8 cellular contexts compared by ENCODE assay signal in genomic region chr3:69012836-69013255, GRCh38. TPM values are rescaled to one million over a fixed set of nuclear protein-coding genes. Genes with fewer than 3 reads are reported as not detected.
DNase-seq lines count a peak whose midpoint lies in the region; ATAC-seq and TF ChIP-seq lines count a peak whose summit lies in the region.

No MANE protein-coding gene starts in this region.

- no peaks in the 10 kb centered on the region for H3K27me3 ChIP-seq in Caco-2 (replicated peaks; ENCODE audit: control insufficient read depth, insufficient read depth, low read length)
- H3K27me3 ChIP-seq in neural cell (ENCODE audit: insufficient read depth, low read depth, low read length), result peaks cover 30% of the 10 kb centered on the region

- no peak overlapping the region for H2AFZ ChIP-seq in neural cell (ENCODE audit: low read depth, low read length)

- CTCF ChIA-PET in Caco-2 (lab: Charles Lee), result no interaction called here
- CTCF ChIA-PET in activated CD4-positive, alpha-beta memory T cell treated with anti-CD3 and anti-CD28 coated beads, Interleukin-2, amount 10 ng/mL, durations not matched to agents 7 days and 5 days (lab: Charles Lee), result interaction anchor here (1.0 to 2.1 kb wide), 8 partner anchors 13 to 107 kb away, joined by 3 to 8 read pairs (median 5); no protein-coding TSS in a partner anchor

- peak overlapping the region; percentile 83 for H3K27ac Mint-ChIP-seq in Caco-2 (ENCODE audit: unreplicated experiment)
- H3K27ac Mint-ChIP-seq in activated CD4-positive, alpha-beta memory T cell treated with anti-CD3 and anti-CD28 coated beads, Interleukin-2, amount 10 ng/mL, durations not matched to agents 7 days and 5 days, result peak overlapping the region; percentile 76

- POLR2A ChIA-PET in Caco-2 (lab: Charles Lee), result interaction anchor here (0.6 to 1.0 kb wide), 2 partner anchors 20 to 39 kb away, joined by 4 to 5 read pairs; partner anchors contain the start of gene TMF1
- POLR2A ChIA-PET in activated CD4-positive, alpha-beta memory T cell treated with anti-CD3 and anti-CD28 coated beads, Interleukin-2, amount 10 ng/mL, durations not matched to agents 7 days and 5 days (lab: Charles Lee), result interaction anchor here (0.9 to 3.6 kb wide), 9 partner anchors 10 to 1357 kb away, joined by 3 to 31 read pairs (median 5); partner anchors contain the start of genes ARL6IP5 and TMF1

- H3K4me3 ChIP-seq in Caco-2 (ENCODE audit: low read depth, low read length) (peak overlapping the region; percentile 90), foreskin fibroblast (ENCODE audit: low read depth in 1 of 2, low read length in 2 of 2) (peak overlapping the region; percentile 63 to 74), neural cell (ENCODE audit: low read length) (peak overlapping the region; percentile 90)

- no TSS peak for BruUV-seq in Caco-2 (replicated peaks; lab: Mats Ljungman, UMichigan)

- H3K36me3 Mint-ChIP-seq in Caco-2 (ENCODE audit: insufficient read depth, unreplicated experiment), result peaks cover 18% of the 10 kb centered on the region
- peaks cover 27% of the 10 kb centered on the region for H3K36me3 Mint-ChIP-seq in activated CD4-positive, alpha-beta memory T cell treated with anti-CD3 and anti-CD28 coated beads, Interleukin-2, amount 10 ng/mL, durations not matched to agents 7 days and 5 days (ENCODE audit: low read depth)

- no peaks in the 10 kb centered on the region for H4K20me1 ChIP-seq in neural cell (ENCODE audit: insufficient read depth)

- no peak overlapping the region for H3K4me2 ChIP-seq in neural cell (ENCODE audit: low read length)

- peak overlapping the region; percentile 70 for H3K9ac ChIP-seq in neural cell (ENCODE audit: low read length)

- no peaks in the 10 kb centered on the region for H3K4me1 Mint-ChIP-seq in Caco-2 (ENCODE audit: low read depth, unreplicated experiment)
- peaks cover 41% of the 10 kb centered on the region for H3K4me1 Mint-ChIP-seq in activated CD4-positive, alpha-beta memory T cell treated with anti-CD3 and anti-CD28 coated beads, Interleukin-2, amount 10 ng/mL, durations not matched to agents 7 days and 5 days

- no peak for TF ChIP-seq RAD21 in neural cell (conservative IDR thresholded peaks at IDR 0.05)

- DNase-seq in Caco-2 (peak; percentile 49 to 64), foreskin fibroblast (peak; percentile 46 to 73), NCI-H146 (lab: John Stamatoyannopoulos, UW) (no peak), GOT3 (lab: John Stamatoyannopoulos, UW) (no peak)
- no peak for DNase-seq in activated CD4-positive, alpha-beta memory T cell treated with anti-CD3 and anti-CD28 coated beads, Interleukin-2, amount 10 ng/mL, durations not matched to agents 7 days and 5 days

- TF ChIP-seq CTCF in Caco-2 (IDR thresholded peaks at IDR 0.05; ENCODE audit: insufficient read depth in 1 of 2, low read depth in 1 of 2, low read length in 1 of 2, severe bottlenecking in 1 of 2, unreplicated experiment in 1 of 2) (peak in 1 of 2 experiments; percentile 17), foreskin fibroblast (IDR thresholded peaks at IDR 0.05; ENCODE audit: low read depth, low read length) (no peak), neural cell (IDR thresholded peaks at IDR 0.05; ENCODE audit: poor library complexity, severe bottlenecking) (no peak)

- no peaks in the 10 kb centered on the region for H3F3A ChIP-seq in neural cell (ENCODE audit: insufficient read depth, low read length, poor library complexity, severe bottlenecking)

- ATAC-seq in GM19395 (IDR thresholded peaks at IDR 0.05; ENCODE audit: unreplicated experiment), result peak; percentile 52
- ATAC-seq in HG03469 (IDR thresholded peaks at IDR 0.05; ENCODE audit: unreplicated experiment), result peak; percentile 32

- H3K27ac ChIP-seq in neural cell (ENCODE audit: low read length), result no peak overlapping the region

- H3K9me3 ChIP-seq in Caco-2 (no peaks in the 10 kb centered on the region), neural cell (ENCODE audit: low read length) (no peaks in the 10 kb centered on the region)

- no peaks in the 10 kb centered on the region for H3K9me2 ChIP-seq in neural cell (ENCODE audit: insufficient read depth, low read length)

- TF ChIP-seq EP300 in neural cell (conservative IDR thresholded peaks at IDR 0.05; ENCODE audit: poor library complexity, severe bottlenecking), result no peak

- intact Hi-C loops in Caco-2 (cut with micrococcal nuclease; ENCODE audit: unreplicated experiment), result loop anchor here (2.0 kb wide), 2 partner anchors 40 to 68 kb away; partner anchors contain the start of genes TMF1 and UBA3

- peak overlapping the region; percentile 91 for H3K4me3 Mint-ChIP-seq in Caco-2 (ENCODE audit: unreplicated experiment)
- H3K4me3 Mint-ChIP-seq in activated CD4-positive, alpha-beta memory T cell treated with anti-CD3 and anti-CD28 coated beads, Interleukin-2, amount 10 ng/mL, durations not matched to agents 7 days and 5 days, result peak overlapping the region; percentile 83

- 0 out of 2 replicates have a peak, but pooled peaks cover 6% of the 10 kb centered on the region for H3K4me1 ChIP-seq in Caco-2

- H3K79me2 ChIP-seq in neural cell (replicated peaks; ENCODE audit: insufficient read depth, low read length), result no peaks in the 10 kb centered on the region

- no peaks in the 10 kb centered on the region for H3K9me3 Mint-ChIP-seq in Caco-2 (ENCODE audit: unreplicated experiment)
- no peaks in the 10 kb centered on the region for H3K9me3 Mint-ChIP-seq in activated CD4-positive, alpha-beta memory T cell treated with anti-CD3 and anti-CD28 coated beads, Interleukin-2, amount 10 ng/mL, durations not matched to agents 7 days and 5 days

- H3K27me3 Mint-ChIP-seq in Caco-2 (ENCODE audit: insufficient read depth, unreplicated experiment), result no peaks in the 10 kb centered on the region
- H3K27me3 Mint-ChIP-seq in activated CD4-positive, alpha-beta memory T cell treated with anti-CD3 and anti-CD28 coated beads, Interleukin-2, amount 10 ng/mL, durations not matched to agents 7 days and 5 days, result no peaks in the 10 kb centered on the region

- H3K36me3 ChIP-seq in Caco-2 (ENCODE audit: control insufficient read depth, insufficient read depth, low read length), result no peaks in the 10 kb centered on the region; the same call in 1 of the 2 replicates
- H3K36me3 ChIP-seq in neural cell (ENCODE audit: insufficient read depth, low read length), result no peaks in the 10 kb centered on the region

TF ChIP-seq in neural cell, 6 proteins besides CTCF, POLR2A, EP300 and RAD21:
- TF ChIP-seq EZH2 (IDR thresholded peaks at IDR 0.05; ENCODE audit: borderline replicate concordance, insufficient read depth, low read length, poor library complexity, severe bottlenecking) (no peak), REST (IDR thresholded peaks at IDR 0.05; ENCODE audit: borderline replicate concordance) (no peak), POLR2AphosphoS5 (IDR thresholded peaks at IDR 0.05) (no peak), TAF1 (IDR thresholded peaks at IDR 0.05; ENCODE audit: low read depth) (no peak), MXI1 (conservative IDR thresholded peaks at IDR 0.05; ENCODE audit: poor library complexity, severe bottlenecking) (no peak), SMC3 (conservative IDR thresholded peaks at IDR 0.05; ENCODE audit: poor library complexity) (no peak)

RNA-seq across cellular contexts. Expression of gene EOGT, which starts 0.6 kb away (rescaled TPM):
- 16.1 and 17.1 TPM in 2 replicates for total RNA-seq in Caco-2 (2022)
- 10 to 100 TPM; 12.9 to 13.7 TPM for total RNA-seq in activated CD4-positive, alpha-beta memory T cell treated with anti-CD3 and anti-CD28 coated beads, Interleukin-2, amount 10 ng/mL, durations not matched to agents 7 days and 5 days
- 3.2 and 5.2 TPM in 2 replicates for polyA plus RNA-seq in neural cell
- 2.7 and 6.3 TPM in 2 replicates for polyA minus RNA-seq in neural cell

RNA-seq across cellular contexts. Expression of gene TMF1, which starts 39.3 kb away (rescaled TPM):
- 30.2 and 35.0 TPM in 2 replicates for total RNA-seq in Caco-2 (2022)
- total RNA-seq in activated CD4-positive, alpha-beta memory T cell treated with anti-CD3 and anti-CD28 coated beads, Interleukin-2, amount 10 ng/mL, durations not matched to agents 7 days and 5 days, result 10 to 100 TPM; 57.4 to 58.0 TPM
- polyA plus RNA-seq in neural cell, result 21.4 TPM in 2 replicates
- polyA minus RNA-seq in neural cell, result 57.9 and 65.1 TPM in 2 replicates

Comparison
In these comparisons a context has a peak if more than half of its experiments do, and no peak if none do; other contexts are left out.
1. DNase-seq: peak in Caco-2 (2 of 2) and foreskin fibroblast (2 of 2); none in activated CD4-positive, alpha-beta memory T cell treated with anti-CD3 and anti-CD28 coated beads, Interleukin-2, amount 10 ng/mL, durations not matched to agents 7 days and 5 days (single experiment), NCI-H146 (single experiment) and GOT3 (single experiment).
2. Peak in every context shown above with its lines, with median percentiles within 50 percentile points of each other: H3K4me3 ChIP-seq.